12 cellular contexts compared by ENCODE assay signal in the genomic region with DNA sequence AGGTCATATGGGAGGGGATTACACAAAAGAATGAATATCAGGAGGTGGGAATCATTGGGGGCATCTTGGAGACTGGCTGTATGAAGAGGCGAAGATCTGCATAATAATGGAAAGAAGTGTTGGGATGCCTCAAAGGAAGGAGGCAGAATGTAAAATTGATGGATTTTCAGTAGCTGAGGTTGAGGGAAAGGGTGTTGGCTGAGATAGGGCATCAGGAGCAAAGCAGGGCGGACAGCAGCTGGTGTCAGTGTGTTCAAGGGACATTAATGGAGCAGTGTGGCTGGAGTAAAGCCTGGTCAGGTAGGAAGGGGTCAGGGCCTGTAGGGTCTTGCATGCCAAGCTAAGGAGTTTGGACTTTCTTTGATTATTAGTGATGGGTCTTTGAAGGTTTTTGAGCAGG.
DNase-seq lines count a peak whose midpoint lies in the region; ATAC-seq, FAIRE-seq and TF ChIP-seq lines count a peak whose summit lies in the region.
"Had no signal": no experiment of that assay in that cellular context is flagged by ENCODE, and none has a peak within 500 bp of the region (broad histone marks: within the 10 kb centered on the region; RNA-seq: fewer than 3 reads in every experiment).

No MANE protein-coding gene starts in this region.

- no peak overlapping the region for H3K4me3 ChIP-seq in BLaER1 treated with 17β-estradiol and CSF1 and Interleukin-3, amounts not matched to agents 10 nM and 100 nM

- H3K27me3 ChIP-seq in BLaER1 treated with 17β-estradiol and CSF1 and Interleukin-3, amounts not matched to agents 10 nM and 100 nM: no peaks in the 10 kb centered on the region

- H4K20me1 ChIP-seq in BLaER1 treated with 17β-estradiol and CSF1 and Interleukin-3, amounts not matched to agents 10 nM and 100 nM: peaks cover 0 to 72% (median 0%) of the 10 kb centered on the region in 11 experiments; a peak in 7 of 22 replicates

- DNase-seq in mesothelial cell of epicardium (ENCODE audit: low spot score in 2 of 2, unreplicated experiment in 2 of 2) (no peak), OCI-M2 (lab: John Stamatoyannopoulos, UW; ENCODE audit: unreplicated experiment) (no peak), NCI-H510A treated with DMSO at 0.1 percent for 48 hours (lab: John Stamatoyannopoulos, UW) (no peak), frontal cortex (ENCODE audit: low spot score in 2 of 2) (no peak)
- DNase-seq: nucleus accumbens, SW 1271 had no signal

- H3K9ac ChIP-seq in BLaER1 treated with 17β-estradiol and CSF1 and Interleukin-3, amounts not matched to agents 10 nM and 100 nM: no peak overlapping the region

- no peaks in the 10 kb centered on the region for H3K27me3 Mint-ChIP-seq in activated T-helper 17 cell treated with anti-CD3 and anti-CD28 coated beads, Interleukin-2, amount 50 U/mL, for 72 hours
- no peaks in the 10 kb centered on the region for H3K27me3 Mint-ChIP-seq in mesothelial cell of epicardium (ENCODE audit: low read depth)

- no peak for FAIRE-seq in frontal cortex (lab: Jason Lieb, UNC)
- FAIRE-seq: endometrium had no signal

- peak overlapping the region; percentile 73 for H3K4me3 Mint-ChIP-seq in activated T-helper 17 cell treated with anti-CD3 and anti-CD28 coated beads, Interleukin-2, amount 50 U/mL, for 72 hours
- H3K4me3 Mint-ChIP-seq in mesothelial cell of epicardium: no peak overlapping the region

- peak overlapping the region in 9 of 11 experiments; percentile 26 to 81 (median 68); a peak in 17 of 22 replicates for H3K27ac ChIP-seq in BLaER1 treated with 17β-estradiol and CSF1 and Interleukin-3, amounts not matched to agents 10 nM and 100 nM

- TF ChIP-seq CTCF in mesothelial cell of epicardium (IDR thresholded peaks at IDR 0.05; ENCODE audit: unreplicated experiment): no peak

- peaks cover 7 to 20% (median 14%) of the 10 kb centered on the region in 11 experiments; a peak in 14 of 22 replicates for H3K9me3 ChIP-seq in BLaER1 treated with 17β-estradiol and CSF1 and Interleukin-3, amounts not matched to agents 10 nM and 100 nM (replicated peaks in 1 of 11)

- ATAC-seq in GM21515 (IDR thresholded peaks at IDR 0.05; ENCODE audit: unreplicated experiment) (peak; percentile 2), HG03025 (IDR thresholded peaks at IDR 0.05; ENCODE audit: low FRiP score, unreplicated experiment) (no peak)
- ATAC-seq in activated T-helper 17 cell treated with anti-CD3 and anti-CD28 coated beads, Interleukin-2, amount 50 U/mL, for 72 hours (replicated peaks): no peak
- ATAC-seq: left lobe of liver had no signal

- H3K4me1 ChIP-seq in BLaER1 treated with 17β-estradiol and CSF1 and Interleukin-3, amounts not matched to agents 10 nM and 100 nM: peaks cover 63 to 75% (median 66%) of the 10 kb centered on the region in 10 experiments

- peak overlapping the region; percentile 84 for H3K27ac Mint-ChIP-seq in activated T-helper 17 cell treated with anti-CD3 and anti-CD28 coated beads, Interleukin-2, amount 50 U/mL, for 72 hours
- H3K27ac Mint-ChIP-seq in mesothelial cell of epicardium: peak overlapping the region; percentile 96

- peak overlapping the region; percentile 53 to 75 (median 66) for H3K4me2 ChIP-seq in BLaER1 treated with 17β-estradiol and CSF1 and Interleukin-3, amounts not matched to agents 10 nM and 100 nM

- H3K36me3 Mint-ChIP-seq in activated T-helper 17 cell treated with anti-CD3 and anti-CD28 coated beads, Interleukin-2, amount 50 U/mL, for 72 hours (ENCODE audit: low read depth): peaks cover 78% of the 10 kb centered on the region
- H3K36me3 Mint-ChIP-seq in mesothelial cell of epicardium: peaks cover 10% of the 10 kb centered on the region

- peaks cover 6% of the 10 kb centered on the region for H3K9me3 Mint-ChIP-seq in activated T-helper 17 cell treated with anti-CD3 and anti-CD28 coated beads, Interleukin-2, amount 50 U/mL, for 72 hours
- H3K9me3 Mint-ChIP-seq in mesothelial cell of epicardium: peaks cover 5% of the 10 kb centered on the region

- peaks cover 0 to 12% (median 6%) of the 10 kb centered on the region in 11 experiments; a peak in 4 of 22 replicates for H3K36me3 ChIP-seq in BLaER1 treated with 17β-estradiol and CSF1 and Interleukin-3, amounts not matched to agents 10 nM and 100 nM

- H3K4me1 Mint-ChIP-seq in activated T-helper 17 cell treated with anti-CD3 and anti-CD28 coated beads, Interleukin-2, amount 50 U/mL, for 72 hours: peaks cover 59% of the 10 kb centered on the region
- peaks cover 64% of the 10 kb centered on the region for H3K4me1 Mint-ChIP-seq in mesothelial cell of epicardium
